In genomic region chr19:35612559-35613321, GRCh38 we compare ENCODE assay signal across 8 cellular contexts. TPM values are rescaled to one million over a fixed set of nuclear protein-coding genes. Genes with fewer than 3 reads are reported as not detected.
DNase-seq lines count a peak whose midpoint lies in the region; ATAC-seq and TF ChIP-seq lines count a peak whose summit lies in the region.

A gene with protein sequence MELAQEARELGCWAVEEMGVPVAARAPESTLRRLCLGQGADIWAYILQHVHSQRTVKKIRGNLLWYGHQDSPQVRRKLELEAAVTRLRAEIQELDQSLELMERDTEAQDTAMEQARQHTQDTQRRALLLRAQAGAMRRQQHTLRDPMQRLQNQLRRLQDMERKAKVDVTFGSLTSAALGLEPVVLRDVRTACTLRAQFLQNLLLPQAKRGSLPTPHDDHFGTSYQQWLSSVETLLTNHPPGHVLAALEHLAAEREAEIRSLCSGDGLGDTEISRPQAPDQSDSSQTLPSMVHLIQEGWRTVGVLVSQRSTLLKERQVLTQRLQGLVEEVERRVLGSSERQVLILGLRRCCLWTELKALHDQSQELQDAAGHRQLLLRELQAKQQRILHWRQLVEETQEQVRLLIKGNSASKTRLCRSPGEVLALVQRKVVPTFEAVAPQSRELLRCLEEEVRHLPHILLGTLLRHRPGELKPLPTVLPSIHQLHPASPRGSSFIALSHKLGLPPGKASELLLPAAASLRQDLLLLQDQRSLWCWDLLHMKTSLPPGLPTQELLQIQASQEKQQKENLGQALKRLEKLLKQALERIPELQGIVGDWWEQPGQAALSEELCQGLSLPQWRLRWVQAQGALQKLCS (plus strand): TSS chr19:35612735. CDS start chr19:35612795, 60 bp downstream.

- H3K4me3 ChIP-seq in KMS-11 (IDR thresholded peaks at IDR 0.05; ENCODE audit: insufficient read depth, low read depth, low read length) (no peak within 1 kb of the TSS), Panc1 (ENCODE audit: low read depth in 2 of 2, low read length in 2 of 2) (peak within 1 kb of the TSS; percentile 71 to 75), mucosa of stomach (ENCODE audit: low read length) (peak within 1 kb of the TSS; percentile 66)

- CTCF ChIA-PET in Panc1 (lab: Charles Lee): interaction anchor here (0.5 to 0.6 kb wide), 4 partner anchors 55 to 1773 kb away, joined by 3 to 10 read pairs (median 5); no protein-coding TSS in a partner anchor

- H3K4me1 Mint-ChIP-seq in activated T-cell treated with anti-CD3 and anti-CD28 coated beads, Interleukin-2, amount 50 U/mL, for 24 hours (ENCODE audit: low read depth): peaks cover 31% of the 10 kb centered on the region

- peak within 1 kb of the TSS; percentile 95 for H3K27ac Mint-ChIP-seq in activated T-cell treated with anti-CD3 and anti-CD28 coated beads, Interleukin-2, amount 50 U/mL, for 24 hours

- no peaks in the 10 kb centered on the region for H4K20me1 ChIP-seq in KMS-11 (ENCODE audit: insufficient read depth)

- in situ Hi-C loops in Panc1 (cut with HindIII; ENCODE audit: low pct_unique_long_range_greater_than_20kb, low sequenced_read_pairs): no loop called here

- peaks cover 9% of the 10 kb centered on the region for H3K4me1 ChIP-seq in KMS-11 (ENCODE audit: low read depth, poor library complexity, severe bottlenecking)
- H3K4me1 ChIP-seq in Panc1 (ENCODE audit: control insufficient read depth, insufficient read depth, low read length): no peaks in the 10 kb centered on the region
- H3K4me1 ChIP-seq in mucosa of stomach (ENCODE audit: control insufficient read depth, insufficient read depth, low read length): peaks cover 13% of the 10 kb centered on the region

- H3K4me3 Mint-ChIP-seq in activated T-cell treated with anti-CD3 and anti-CD28 coated beads, Interleukin-2, amount 50 U/mL, for 24 hours: peak within 1 kb of the TSS; percentile 89

- no TSS peak for BruUV-seq in Panc1 (replicated peaks; lab: Mats Ljungman, UMichigan)

- peaks cover 8% of the 10 kb centered on the region for H3K9me3 Mint-ChIP-seq in activated T-cell treated with anti-CD3 and anti-CD28 coated beads, Interleukin-2, amount 50 U/mL, for 24 hours

- intact Hi-C loops in Panc1 (cut with micrococcal nuclease; ENCODE audit: unreplicated experiment): no loop called here

- no peaks in the 10 kb centered on the region for H3K36me3 ChIP-seq in KMS-11 (ENCODE audit: insufficient read depth)
- H3K36me3 ChIP-seq in Panc1 (ENCODE audit: control insufficient read depth, insufficient read depth, low read length): no peaks in the 10 kb centered on the region
- H3K36me3 ChIP-seq in mucosa of stomach (ENCODE audit: control insufficient read depth, insufficient read depth, low read length): no peaks in the 10 kb centered on the region

- peak within 1 kb of the TSS; percentile 88 for H3K9ac ChIP-seq in KMS-11
- peak within 1 kb of the TSS; percentile 95 for H3K9ac ChIP-seq in mucosa of stomach (ENCODE audit: low read length)

- POLR2A ChIA-PET in Panc1 (lab: Charles Lee): interaction anchor here (0.6 kb wide), 1 partner anchor 20 kb away, joined by 7 read pairs; no protein-coding TSS in a partner anchor

- peak within 1 kb of the TSS; percentile 46 for H3K27ac ChIP-seq in KMS-11
- H3K27ac ChIP-seq in Panc1 (ENCODE audit: low read length): peak within 1 kb of the TSS; percentile 80

- H3K9me3 ChIP-seq in Panc1 (ENCODE audit: control insufficient read depth, insufficient read depth, low read depth, low read length): no peaks in the 10 kb centered on the region; the same call in 1 of the 2 replicates
- no peaks in the 10 kb centered on the region for H3K9me3 ChIP-seq in mucosa of stomach (ENCODE audit: control insufficient read depth, low read length)

- TF ChIP-seq POLR2A in erythroblast (IDR thresholded peaks at IDR 0.05; ENCODE audit: low read length): peak; percentile 85

- H2AFZ ChIP-seq in KMS-11 (ENCODE audit: low read depth): peak within 1 kb of the TSS; percentile 80

- DNase-seq in DMS153 treated with DMSO at 0.1 percent for 48 hours (lab: John Stamatoyannopoulos, UW; ENCODE audit: unreplicated experiment) (peak; percentile 75), Panc1 (ENCODE audit: low read depth, low spot score) (peak; percentile 66), erythroblast (lab: John Stamatoyannopoulos, UW) (peak; percentile 96 to 98)
- peak; percentile 99 for DNase-seq in activated T-cell treated with anti-CD3 and anti-CD28 coated beads, Interleukin-2, amount 50 U/mL, for 24 hours
- DNase-seq in stimulated activated CD8-positive, alpha-beta memory T cell treated with anti-CD3 and anti-CD28 coated beads, Interleukin-4, amount 100 ng/mL, for 48 hours: peak; percentile 98

- peaks cover 2% of the 10 kb centered on the region; the same call in 1 of the 2 replicates for H3K27me3 ChIP-seq in KMS-11 (ENCODE audit: insufficient read depth, low read depth)
- no peaks in the 10 kb centered on the region for H3K27me3 ChIP-seq in Panc1 (ENCODE audit: control insufficient read depth, insufficient read depth, low read length)
- no peaks in the 10 kb centered on the region for H3K27me3 ChIP-seq in mucosa of stomach (ENCODE audit: control insufficient read depth, insufficient read depth, low read length)

- peaks cover 34% of the 10 kb centered on the region for H3K36me3 Mint-ChIP-seq in activated T-cell treated with anti-CD3 and anti-CD28 coated beads, Interleukin-2, amount 50 U/mL, for 24 hours (ENCODE audit: low read depth)

- peak within 1 kb of the TSS; percentile 75 for H3K4me2 ChIP-seq in KMS-11

- H3K27me3 Mint-ChIP-seq in activated T-cell treated with anti-CD3 and anti-CD28 coated beads, Interleukin-2, amount 50 U/mL, for 24 hours: no peaks in the 10 kb centered on the region

- peak; percentile 64 for ATAC-seq in GM21717 (IDR thresholded peaks at IDR 0.05; ENCODE audit: unreplicated experiment)
- ATAC-seq in Panc1: peak; percentile 99

- no peak for TF ChIP-seq CTCF in KMS-11 (conservative IDR thresholded peaks at IDR 0.05; ENCODE audit: low read depth, low read length)
- TF ChIP-seq CTCF in Panc1 (IDR thresholded peaks at IDR 0.05): no peak

- H3K79me2 ChIP-seq in KMS-11 (ENCODE audit: insufficient read depth, low read depth): no peaks in the 10 kb centered on the region; the same call in 1 of the 2 replicates

RNA-seq across cellular contexts. Expression of the gene that starts here (rescaled TPM):
- total RNA-seq in Panc1 (2021; ENCODE audit: unreplicated experiment): 23.2 TPM
- 24.8 TPM for polyA plus RNA-seq in Panc1 (2012; ENCODE audit: insufficient read length)
